Comparison of ENCODE assay signal across 8 cellular contexts in the genomic region with DNA sequence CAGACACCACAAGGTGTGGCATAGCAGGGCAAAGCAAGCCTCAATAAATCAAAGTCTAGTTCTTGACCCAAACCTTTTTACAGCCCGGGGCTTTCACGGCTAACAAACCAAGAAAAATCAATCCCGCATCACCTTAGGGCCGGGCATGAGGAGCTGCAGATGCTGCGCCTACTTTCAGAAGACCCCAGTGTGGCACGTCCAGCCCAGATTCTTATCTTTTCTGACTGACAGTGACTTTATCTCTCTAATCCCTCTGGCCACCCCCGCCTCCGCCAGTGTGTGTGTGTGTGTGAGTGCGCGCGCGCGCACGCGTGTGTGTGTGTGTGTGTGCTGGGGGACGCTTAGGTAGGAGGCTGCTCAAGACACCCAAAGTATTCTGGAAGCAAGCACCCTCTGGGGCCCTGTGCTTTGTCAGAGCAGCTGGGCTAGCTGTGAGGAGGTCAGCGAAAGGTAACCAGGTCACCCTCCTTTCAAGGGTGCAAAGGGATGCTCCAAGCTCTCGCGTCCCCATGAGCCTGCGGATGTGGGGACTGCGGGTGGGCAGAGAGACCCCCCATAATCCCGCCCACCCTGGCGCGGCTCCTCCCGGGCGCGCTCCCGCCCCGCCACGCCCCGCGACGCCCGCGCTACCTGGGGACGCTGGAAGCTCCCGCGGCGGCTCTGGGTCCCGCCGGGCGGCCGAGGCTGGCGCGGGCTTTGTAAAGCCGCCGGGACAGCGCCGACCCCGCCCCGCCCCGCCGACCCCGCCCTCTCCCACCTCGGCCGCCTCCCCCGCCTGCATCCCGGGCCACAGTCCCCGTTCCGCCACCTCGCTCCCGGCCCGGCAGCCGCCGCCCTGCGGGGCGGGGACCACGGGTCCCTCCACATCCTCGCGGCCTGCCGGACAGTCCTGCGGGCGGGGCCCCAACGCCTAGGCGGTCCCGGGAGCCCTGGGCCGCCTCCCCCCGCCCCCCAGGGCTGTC. TPM values are rescaled to one million over a fixed set of nuclear protein-coding genes. Genes with fewer than 3 reads are reported as not detected.
A peak's percentile ranks its signal among the peaks of the same experiment; 100 is the strongest.
DNase-seq lines count a peak whose midpoint lies in the region; ATAC-seq and TF ChIP-seq lines count a peak whose summit lies in the region.

No MANE protein-coding gene starts in this region.

- H3K4me1 ChIP-seq in HUES64 (ENCODE audit: insufficient read depth, low read length): no peaks in the 10 kb centered on the region
- peaks cover 0 to 2% of the 10 kb centered on the region in 2 donors for H3K4me1 ChIP-seq in ascending aorta
- H3K4me1 ChIP-seq in sigmoid colon: peaks cover 0 to 11% (median 3%) of the 10 kb centered on the region in 4 donors

- 0 out of 2 replicates have a peak overlapping the region, but pooled peaks have one; percentile 52 for H3K9ac ChIP-seq in HUES64 (ENCODE audit: low read depth, low read length)

- no peak for TF ChIP-seq CTCF in ascending aorta (IDR thresholded peaks at IDR 0.05)
- no peak for TF ChIP-seq CTCF in sigmoid colon (IDR thresholded peaks at IDR 0.05)

- DNase-seq in Ammon's horn (ENCODE audit: low spot score) (peak; percentile 52), ascending aorta (ENCODE audit: low spot score in 2 of 2) (no peak), sigmoid colon (peak; percentile 62)
- no peak for DNase-seq in activated effector memory CD4-positive, alpha-beta T cell treated with anti-CD3 and anti-CD28 coated beads, Interleukin-2, amount 50 U/mL, for 16 hours

- H3K9me3 ChIP-seq in HUES64 (ENCODE audit: insufficient read depth, low read depth, low read length): no peaks in the 10 kb centered on the region
- no peaks in the 10 kb centered on the region for H3K9me3 ChIP-seq in ascending aorta
- no peaks in the 10 kb centered on the region for H3K9me3 ChIP-seq in sigmoid colon

- peak overlapping the region; percentile 72 for H3K4me3 ChIP-seq in HUES64 (ENCODE audit: low read length)
- H3K4me3 ChIP-seq in ascending aorta: peak overlapping the region; percentile 60 to 64
- peak overlapping the region; percentile 60 for H3K4me3 ChIP-seq in iPS-11a (ENCODE audit: low read depth, low read length)
- peak overlapping the region; percentile 8 to 51 (median 44) for H3K4me3 ChIP-seq in sigmoid colon

- TF ChIP-seq POLR2A in sigmoid colon (IDR thresholded peaks at IDR 0.05): no peak

- intact Hi-C loops in ascending aorta (cut with DNase I) (no loop called here), sigmoid colon (cut with DNase I) (no loop called here)

- H3K27ac ChIP-seq in HUES64 (ENCODE audit: low read depth, low read length) (no peak overlapping the region), ascending aorta (no peak overlapping the region), sigmoid colon (no peak overlapping the region)

- no peaks in the 10 kb centered on the region for H3K36me3 ChIP-seq in HUES64 (ENCODE audit: insufficient read depth, low read length)
- H3K36me3 ChIP-seq in ascending aorta: no peaks in the 10 kb centered on the region
- no peaks in the 10 kb centered on the region for H3K36me3 ChIP-seq in sigmoid colon

- ATAC-seq in HG03520 (IDR thresholded peaks at IDR 0.05; ENCODE audit: unreplicated experiment): no peak
- no peak for ATAC-seq in HG02852 (IDR thresholded peaks at IDR 0.05; ENCODE audit: unreplicated experiment)

- H3K27me3 ChIP-seq in HUES64 (ENCODE audit: insufficient read depth, low read length) (peaks cover 38% of the 10 kb centered on the region), ascending aorta (no peaks in the 10 kb centered on the region), sigmoid colon (peaks cover 6 to 23% (median 14%) of the 10 kb centered on the region in 3 donors)

- no peak for TF ChIP-seq EP300 in sigmoid colon (IDR thresholded peaks at IDR 0.05)

- WGBS in HUES64: 2% methylated on average over 74 of the region's 78 CpGs
- WGBS in sigmoid colon, 2 donors: 2 to 4% methylated on average over 78 of the region's 78 CpGs

RNA-seq across cellular contexts. Expression of gene RHOBTB1, which starts 57.1 kb away (rescaled TPM):
- polyA plus RNA-seq in HUES64 (2013, experiment 1 of 2): 7.9 TPM
- polyA plus RNA-seq in HUES64 (2013, experiment 2 of 2): 8.5 TPM
- total RNA-seq in ascending aorta: 13.6 TPM
- total RNA-seq in sigmoid colon: 10 to 100 TPM in 3 of 4 donors, 1 to 10 TPM in 1; 8.6 to 25.5 (median 14.3) TPM
- polyA plus RNA-seq in sigmoid colon: 1 to 10 TPM; 3.3 to 6.0 (median 4.9) TPM

Comparison
In these comparisons a context has a peak if more than half of its experiments do, and no peak if none do; other contexts are left out.
1. DNase-seq: peak in Ammon's horn (single experiment) and sigmoid colon (single experiment); none in ascending aorta (0 of 2) and activated effector memory CD4-positive, alpha-beta T cell treated with anti-CD3 and anti-CD28 coated beads, Interleukin-2, amount 50 U/mL, for 16 hours (single experiment).
2. Peak in every context shown above with its lines, with median percentiles within 50 percentile points of each other: H3K4me3 ChIP-seq.